Comparison of ENCODE assay signal across 7 cellular contexts in genomic region chr16:1772362-1772907, GRCh38. TPM values are rescaled to one million over a fixed set of nuclear protein-coding genes. Genes with fewer than 3 reads are reported as not detected.
DNase-seq lines count a peak whose midpoint lies in the region; ATAC-seq and TF ChIP-seq lines count a peak whose summit lies in the region.

TSS of gene EME2 (plus strand) at chr16:1772810. CDS start at chr16:1773228, 418 bp downstream.

- peak within 1 kb of the TSS; percentile 97 for H3K4me3 Mint-ChIP-seq in endothelial cell (ENCODE audit: unreplicated experiment)
- H3K4me3 Mint-ChIP-seq in naive thymus-derived CD4-positive, alpha-beta T cell = peak within 1 kb of the TSS; percentile 91 to 99 (median 98)
- peak within 1 kb of the TSS; percentile 99 for H3K4me3 Mint-ChIP-seq in type B pancreatic cell

- H3K4me1 Mint-ChIP-seq in endothelial cell (ENCODE audit: unreplicated experiment) (peaks cover 10% of the 10 kb centered on the region), type B pancreatic cell (ENCODE audit: unreplicated experiment) (no peaks in the 10 kb centered on the region)
- H3K4me1 Mint-ChIP-seq in naive thymus-derived CD4-positive, alpha-beta T cell = peaks cover 8 to 23% (median 13%) of the 10 kb centered on the region in 7 donors

- peak within 1 kb of the TSS; percentile 90 for H3K27ac Mint-ChIP-seq in endothelial cell (ENCODE audit: unreplicated experiment)
- peak within 1 kb of the TSS; percentile 86 to 98 (median 95) for H3K27ac Mint-ChIP-seq in naive thymus-derived CD4-positive, alpha-beta T cell
- H3K27ac Mint-ChIP-seq in type B pancreatic cell = peak within 1 kb of the TSS; percentile 95

- H3K36me3 ChIP-seq in naive thymus-derived CD4-positive, alpha-beta T cell (ENCODE audit: control insufficient read depth in 2 of 3, insufficient read depth in 3 of 3, low read length in 3 of 3) = peaks cover 0 to 46% (median 0%) of the 10 kb centered on the region in 3 experiments

- peak within 1 kb of the TSS; percentile 70 for H3K4me3 ChIP-seq in naive thymus-derived CD4-positive, alpha-beta T cell (ENCODE audit: low read length)

- no peaks in the 10 kb centered on the region for H3K9me3 ChIP-seq in naive thymus-derived CD4-positive, alpha-beta T cell (ENCODE audit: control insufficient read depth in 2 of 3, low read length in 3 of 3)

- POLR2A ChIA-PET in naive thymus-derived CD4-positive, alpha-beta T cell (lab: Charles Lee) = interaction anchor here (1.0 to 7.9 kb wide), 9 partner anchors 9 to 251 kb away, joined by 3 to 93 read pairs (median 4); partner anchors contain the start of genes FAHD1, HAGH, JPT2 and MAPK8IP3

- H3K36me3 Mint-ChIP-seq in endothelial cell (ENCODE audit: low read depth, unreplicated experiment) (peaks cover 5% of the 10 kb centered on the region), type B pancreatic cell (peaks cover 4% of the 10 kb centered on the region)
- H3K36me3 Mint-ChIP-seq in naive thymus-derived CD4-positive, alpha-beta T cell = peaks cover 0 to 9% (median 0%) of the 10 kb centered on the region in 5 donors

- CTCF ChIA-PET in naive thymus-derived CD4-positive, alpha-beta T cell (lab: Charles Lee) = interaction anchor here (0.7 to 3.3 kb wide), 2 partner anchors 9 to 10 kb away, joined by 4 to 13 read pairs; partner anchors contain the start of genes NUBP2 and SPSB3

- intact Hi-C loops in naive thymus-derived CD4-positive, alpha-beta T cell (cut with micrococcal nuclease) = loop anchor here (2.0 to 10.0 kb wide), 6 partner anchors 66 to 495 kb away; partner anchors contain the start of genes CRAMP1 (in 2 of the 2), IFT140 (in 2 of the 2), MAPK8IP3 (in 2 of the 2) and CLCN7 (in 1 of the 2)

- H3K27ac ChIP-seq in naive thymus-derived CD4-positive, alpha-beta T cell (ENCODE audit: low read depth, low read length) = peak within 1 kb of the TSS; percentile 85

- H3K9me3 Mint-ChIP-seq in endothelial cell (ENCODE audit: unreplicated experiment) = no peaks in the 10 kb centered on the region
- H3K9me3 Mint-ChIP-seq in naive thymus-derived CD4-positive, alpha-beta T cell = peaks cover 0 to 3% (median 0%) of the 10 kb centered on the region in 11 donors
- no peaks in the 10 kb centered on the region for H3K9me3 Mint-ChIP-seq in type B pancreatic cell

- DNase-seq in KG1 (lab: John Stamatoyannopoulos, UW) (peak; percentile 47), endothelial cell (ENCODE audit: low spot score) (no peak), type B pancreatic cell (ENCODE audit: extremely low spot score, unreplicated experiment) (no peak), midbrain (lab: John Stamatoyannopoulos, UW) (no peak)
- DNase-seq in activated CD4-positive, alpha-beta T cell treated with anti-CD3 and anti-CD28 coated beads, Interleukin-2, amount 50 U/mL, for 48 hours = peak; percentile 57 to 68
- DNase-seq in naive thymus-derived CD4-positive, alpha-beta T cell = peak in 8 of 9 donors; percentile 42 to 61 (median 55)

- peak; percentile 3 for ATAC-seq in GM19452 (IDR thresholded peaks at IDR 0.05; ENCODE audit: unreplicated experiment)
- peak; percentile 38 for ATAC-seq in naive thymus-derived CD4-positive, alpha-beta T cell

- TF ChIP-seq CTCF in endothelial cell (IDR thresholded peaks at IDR 0.05; ENCODE audit: unreplicated experiment) (no peak), type B pancreatic cell (conservative IDR thresholded peaks at IDR 0.05) (no peak)

- H3K4me1 ChIP-seq in naive thymus-derived CD4-positive, alpha-beta T cell (ENCODE audit: control insufficient read depth in 2 of 2, insufficient read depth in 2 of 2, low read length in 2 of 2) = peaks cover 13 to 26% of the 10 kb centered on the region in 2 donors

- H3K27me3 Mint-ChIP-seq in endothelial cell (ENCODE audit: unreplicated experiment) = peaks cover 13% of the 10 kb centered on the region
- H3K27me3 Mint-ChIP-seq in naive thymus-derived CD4-positive, alpha-beta T cell = peaks cover 0 to 2% (median 0%) of the 10 kb centered on the region in 5 donors
- no peaks in the 10 kb centered on the region for H3K27me3 Mint-ChIP-seq in type B pancreatic cell

- H3K27me3 ChIP-seq in naive thymus-derived CD4-positive, alpha-beta T cell (ENCODE audit: control insufficient read depth in 2 of 2, insufficient read depth in 2 of 2, low read length in 2 of 2) = no peaks in the 10 kb centered on the region

RNA-seq across cellular contexts. Expression of gene EME2, which starts in this region (rescaled TPM):
- total RNA-seq in endothelial cell (ENCODE audit: unreplicated experiment) (25.4 TPM), type B pancreatic cell (ENCODE audit: low replicate concordance) (26.9 and 35.9 TPM in 2 replicates)
- total RNA-seq in naive thymus-derived CD4-positive, alpha-beta T cell = 10 to 100 TPM; 32.2 to 47.5 (median 36.8) TPM
- polyA plus RNA-seq in naive thymus-derived CD4-positive, alpha-beta T cell = 1 to 10 TPM in 1 of 2 donors, under 1 TPM in 1; 0.59 to 3.8 TPM

Comparison
In these comparisons a context has a peak if more than half of its experiments do, and no peak if none do; other contexts are left out.
1. DNase-seq: peak in KG1 (single experiment), activated CD4-positive, alpha-beta T cell treated with anti-CD3 and anti-CD28 coated beads, Interleukin-2, amount 50 U/mL, for 48 hours (2 of 2) and naive thymus-derived CD4-positive, alpha-beta T cell (8 of 9); none in endothelial cell (single experiment), type B pancreatic cell (single experiment) and midbrain (single experiment).
2. Peak in every context shown above with its lines, with median percentiles within 50 percentile points of each other: H3K27ac Mint-ChIP-seq and H3K4me3 Mint-ChIP-seq.